8 cellular contexts compared by ENCODE assay signal in genomic region chr9:136950656-136951030, GRCh38. TPM values are rescaled to one million over a fixed set of nuclear protein-coding genes. Genes with fewer than 3 reads are reported as not detected.
DNase-seq lines count a peak whose midpoint lies in the region; ATAC-seq, FAIRE-seq and TF ChIP-seq lines count a peak whose summit lies in the region.

No MANE protein-coding gene starts in this region.

- peak overlapping the region; percentile 98 for H3K4me2 ChIP-seq in GM12878 (ENCODE audit: control insufficient read depth, insufficient read depth)

- no peak for TF ChIP-seq EP300 in GM12878 (IDR thresholded peaks at IDR 0.05; ENCODE audit: borderline replicate concordance in 1 of 2, control insufficient read depth in 1 of 2, low read depth in 2 of 2, low read length in 2 of 2)

- DNase-seq in activated CD4-positive, alpha-beta T cell treated with anti-CD3 and anti-CD28 coated beads, Interleukin-2, amount 10 ng/mL, durations not matched to agents 24 days and 14 days, result no peak
- no peak for DNase-seq in activated CD4-positive, alpha-beta T cell treated with anti-CD3 and anti-CD28 coated beads, Interleukin-2, amount 50 U/mL, for 48 hours
- no peak for DNase-seq in GM12878 (ENCODE audit: low read depth, low spot score)
- DNase-seq in right lobe of liver, result peak in 2 of 3 donors; percentile 72 to 87
- DNase-seq in thyroid gland, result peak; percentile 79 to 83
- DNase-seq in DMS 273 treated with DMSO at 0.1 percent for 48 hours (lab: John Stamatoyannopoulos, UW), result no peak
- no peak for DNase-seq in glomerular visceral epithelial cell (ENCODE audit: extremely low spot score)
- no peak for DNase-seq in NCI-H748 treated with DMSO at 0.1 percent for 48 hours (lab: John Stamatoyannopoulos, UW)

- H3K36me3 ChIP-seq in GM12878 (ENCODE audit: control insufficient read depth in 2 of 2, insufficient read depth in 2 of 2, low read length in 1 of 2), result no peaks in the 10 kb centered on the region
- H3K36me3 ChIP-seq in right lobe of liver, result no peaks in the 10 kb centered on the region
- no peaks in the 10 kb centered on the region for H3K36me3 ChIP-seq in thyroid gland

- peaks cover 3% of the 10 kb centered on the region for H3K4me1 Mint-ChIP-seq in activated CD4-positive, alpha-beta T cell treated with anti-CD3 and anti-CD28 coated beads, Interleukin-2, amount 10 ng/mL, durations not matched to agents 24 days and 14 days

- peak overlapping the region; percentile 78; the same call in 1 of the 2 replicates for H3K9ac ChIP-seq in GM12878 (ENCODE audit: control insufficient read depth, insufficient read depth, low read length)

- intact Hi-C loops in activated CD4-positive, alpha-beta T cell treated with anti-CD3 and anti-CD28 coated beads, Interleukin-2, amount 10 ng/mL, durations not matched to agents 24 days and 14 days (cut with micrococcal nuclease), result no loop called here
- intact Hi-C loops in GM12878 (cut with micrococcal nuclease; ENCODE audit: unreplicated experiment) (no loop called here), right lobe of liver (cut with DNase I) (loop anchor here in 1 of 2 donors (5.0 kb wide), 1 partner anchor 82 kb away; the partner anchor contains the start of gene FUT7), thyroid gland (cut with DNase I) (loop anchor here (5.0 kb wide), 1 partner anchor 47 kb away; the partner anchor contains the start of gene CLIC3)

- peak overlapping the region; percentile 77 for H3K4me3 ChIP-seq in GM12878
- H3K4me3 ChIP-seq in right lobe of liver, result peak overlapping the region; percentile 75 to 94 (median 78)
- peak overlapping the region in 2 of 3 donors; percentile 2 to 53 for H3K4me3 ChIP-seq in thyroid gland (replicated peaks in 1 of 3)

- TF ChIP-seq POLR2A in GM12878 (IDR thresholded peaks at IDR 0.05; ENCODE audit: low read depth, low read length), result no peak
- no peak for TF ChIP-seq POLR2A in right lobe of liver (IDR thresholded peaks at IDR 0.05)
- no peak for TF ChIP-seq POLR2A in thyroid gland (IDR thresholded peaks at IDR 0.05)

- H3K27ac Mint-ChIP-seq in activated CD4-positive, alpha-beta T cell treated with anti-CD3 and anti-CD28 coated beads, Interleukin-2, amount 10 ng/mL, durations not matched to agents 24 days and 14 days, result peak overlapping the region; percentile 89

- FAIRE-seq in GM12878 (lab: Jason Lieb, UNC), result no peak

- H2AFZ ChIP-seq in GM12878 (ENCODE audit: control insufficient read depth, low read depth, low read length), result peak overlapping the region; percentile 97

- ATAC-seq in GM12878 (no peak), right lobe of liver (peak in 3 of 4 donors; percentile 2 to 37 (median 4))

- BruUV-seq in GM12878 (replicated peaks; lab: Mats Ljungman, UMichigan), result no TSS peak

- CTCF ChIA-PET in GM12878 (lab: Yijun Ruan, JAX), result interaction anchor here (0.8 to 1.3 kb wide), 3 partner anchors 16 to 86 kb away, joined by 3 to 10 read pairs (median 4); no protein-coding TSS in a partner anchor

- H3K4me3 Mint-ChIP-seq in activated CD4-positive, alpha-beta T cell treated with anti-CD3 and anti-CD28 coated beads, Interleukin-2, amount 10 ng/mL, durations not matched to agents 24 days and 14 days, result peak overlapping the region; percentile 87

- RAD21 ChIA-PET in GM12878 (lab: Charles Lee; ENCODE audit: unreplicated experiment), result interaction anchor here (0.8 kb wide), 1 partner anchor 50 kb away, joined by 3 read pairs; no protein-coding TSS in a partner anchor

- no peaks in the 10 kb centered on the region for H3K79me2 ChIP-seq in GM12878 (ENCODE audit: control insufficient read depth, insufficient read depth, low read length)

- 43% methylated on average over 7 of the region's 7 CpGs for WGBS in GM12878 (ENCODE audit: insufficient coverage, insufficient replicate concordance, low lambda C conversion rate, missing lambda C conversion rate)
- WGBS in right lobe of liver (ENCODE audit: insufficient coverage, low coverage, low lambda C conversion rate, missing lambda C conversion rate), result 28% methylated on average over 3 of the region's 7 CpGs
- WGBS in thyroid gland, 2 donors, result 29 to 60% methylated on average over 1 to 7 of the region's 7 CpGs

- H3K4me1 ChIP-seq in GM12878 (ENCODE audit: control insufficient read depth, insufficient read depth, low read length) (peaks cover 6% of the 10 kb centered on the region; the same call in 1 of the 2 replicates), right lobe of liver (peaks cover 0 to 22% (median 10%) of the 10 kb centered on the region in 4 donors), thyroid gland (peaks cover 56 to 77% of the 10 kb centered on the region in 2 donors)

- H3K27ac ChIP-seq in GM12878 (ENCODE audit: control insufficient read depth, insufficient read depth) (peak overlapping the region; percentile 53), right lobe of liver (peak overlapping the region; percentile 86 to 98 (median 88)), thyroid gland (peak overlapping the region; percentile 78 to 96 (median 95))

- no peaks in the 10 kb centered on the region for H3K9me3 Mint-ChIP-seq in activated CD4-positive, alpha-beta T cell treated with anti-CD3 and anti-CD28 coated beads, Interleukin-2, amount 10 ng/mL, durations not matched to agents 24 days and 14 days

- H3K9me3 ChIP-seq in GM12878 (replicated peaks; ENCODE audit: control insufficient read depth, insufficient read depth, low read length), result no peaks in the 10 kb centered on the region
- no peaks in the 10 kb centered on the region for H3K9me3 ChIP-seq in right lobe of liver
- no peaks in the 10 kb centered on the region for H3K9me3 ChIP-seq in thyroid gland

- no peaks in the 10 kb centered on the region for H3K36me3 Mint-ChIP-seq in activated CD4-positive, alpha-beta T cell treated with anti-CD3 and anti-CD28 coated beads, Interleukin-2, amount 10 ng/mL, durations not matched to agents 24 days and 14 days (ENCODE audit: low read depth)

- H3K27me3 ChIP-seq in GM12878 (replicated peaks in 1 of 2; ENCODE audit: control insufficient read depth in 2 of 2, insufficient read depth in 2 of 2, low read length in 1 of 2), result no peaks in the 10 kb centered on the region
- no peaks in the 10 kb centered on the region for H3K27me3 ChIP-seq in right lobe of liver
- no peaks in the 10 kb centered on the region for H3K27me3 ChIP-seq in thyroid gland

- H4K20me1 ChIP-seq in GM12878 (ENCODE audit: control insufficient read depth, insufficient read depth), result no peaks in the 10 kb centered on the region

- in situ Hi-C loops in GM12878 (cut with MboI), result no loop called here

- no peak for TF ChIP-seq RAD21 in GM12878 (IDR thresholded peaks at IDR 0.05; ENCODE audit: insufficient read depth, low read depth, low read length)

- TF ChIP-seq CTCF in GM12878 (IDR thresholded peaks at IDR 0.05 in 2 of 3, conservative IDR thresholded peaks at IDR 0.05 in 1 of 3; ENCODE audit: control insufficient read depth in 2 of 3, extremely low read depth in 1 of 3, insufficient read depth in 1 of 3, low read depth in 3 of 3, low read length in 3 of 3) (no peak), right lobe of liver (IDR thresholded peaks at IDR 0.05) (no peak), thyroid gland (IDR thresholded peaks at IDR 0.05) (no peak)

- SMC1A ChIA-PET in GM12878 (lab: Charles Lee; ENCODE audit: uncharacterized antibody, unreplicated experiment), result interaction anchor here (1.1 to 1.5 kb wide), 3 partner anchors 49 to 85 kb away, joined by 3 to 8 read pairs (median 4); no protein-coding TSS in a partner anchor

- no peaks in the 10 kb centered on the region for H3K27me3 Mint-ChIP-seq in activated CD4-positive, alpha-beta T cell treated with anti-CD3 and anti-CD28 coated beads, Interleukin-2, amount 10 ng/mL, durations not matched to agents 24 days and 14 days

- POLR2A ChIA-PET in GM12878 (lab: Charles Lee), result interaction anchor here (1.1 kb wide), 1 partner anchor 272 kb away, joined by 3 read pairs; no protein-coding TSS in a partner anchor

RNA-seq across cellular contexts. Expression of gene LCN12, which starts 1.4 kb away (rescaled TPM):
- 1.3 and 2.3 TPM in 2 replicates for total RNA-seq in activated CD4-positive, alpha-beta T cell treated with anti-CD3 and anti-CD28 coated beads, Interleukin-2, amount 10 ng/mL, durations not matched to agents 24 days and 14 days
- total RNA-seq in GM12878 (2013; cell fraction: nucleolus; rRNA removed), result 1.1 and 2.4 TPM in 2 replicates
- total RNA-seq in GM12878 (2014; rRNA removed) (0.40 TPM in 1 of 2 replicates, not detected in the other), GM12878 (2014; rRNA removed; fragmentation: Illumina TruSeq; extraction: Trizol) (not detected in 2 replicates), GM12878 (2021) (0.64 TPM in 1 of 2 replicates, not detected in the other), right lobe of liver (10 to 100 TPM in 5 of 6 experiments, 1 to 10 TPM in 1; 2.7 to 36.4 (median 20.3) TPM), thyroid gland (10 to 100 TPM; 24.3 to 85.0 (median 54.0) TPM)
- not detected for polyA plus RNA-seq in GM12878 (2011; ENCODE audit: low read depth)
- polyA plus RNA-seq in GM12878 (2011; rRNA removed) (0.20 and 0.48 TPM in 2 replicates), GM12878 (2014; fragmentation: Illumina TruSeq; extraction: Trizol) (0.25 TPM in 1 of 2 replicates, not detected in the other), GM12878 (2014; fragmentation: Nextera tagmentation; extraction: Ambion mirVana) (not detected), GM12878 (2014; rRNA removed) (0.06 and 0.41 TPM in 2 replicates), GM12878 (2016; fragmentation: Nextera tagmentation; extraction: Ambion mirVana) (under 1 TPM; 0.33 to 0.44 TPM)
- polyA plus RNA-seq in GM12878 (2011; cell fraction: cytosol; rRNA removed), result 0.07 and 0.42 TPM in 2 replicates
- 11.8 and 13.0 TPM in 2 replicates for polyA plus RNA-seq in GM12878 (2011; cell fraction: nucleus; rRNA removed)
- 0.72 and 0.74 TPM in 2 replicates for polyA plus RNA-seq in GM12878 (2012)
- 0.22 and 0.26 TPM in 2 replicates for polyA minus RNA-seq in GM12878 (2011; rRNA and poly(A)+ RNA removed)
- polyA minus RNA-seq in GM12878 (2011; cell fraction: cytosol; rRNA and poly(A)+ RNA removed), result not detected in 2 replicates
- 1.2 and 2.8 TPM in 2 replicates for polyA minus RNA-seq in GM12878 (2011; cell fraction: nucleus; rRNA and poly(A)+ RNA removed)

RNA-seq across cellular contexts. Expression of gene C8G, which starts 5.6 kb away (rescaled TPM):
- 0.69 and 1.7 TPM in 2 replicates for total RNA-seq in activated CD4-positive, alpha-beta T cell treated with anti-CD3 and anti-CD28 coated beads, Interleukin-2, amount 10 ng/mL, durations not matched to agents 24 days and 14 days
- total RNA-seq in GM12878 (2013; cell fraction: nucleolus; rRNA removed), result not detected in 2 replicates
- total RNA-seq in GM12878 (2014; rRNA removed), result not detected in 2 replicates
- total RNA-seq in GM12878 (2014; rRNA removed; fragmentation: Illumina TruSeq; extraction: Trizol), result not detected in 2 replicates
- 0.64 and 0.69 TPM in 2 replicates for total RNA-seq in GM12878 (2021)
- polyA plus RNA-seq in GM12878 (2011; ENCODE audit: low read depth), result not detected
- not detected in 2 replicates for polyA plus RNA-seq in GM12878 (2011; rRNA removed)
- polyA plus RNA-seq in GM12878 (2011; cell fraction: cytosol; rRNA removed), result 0.23 TPM in 1 of 2 replicates, not detected in the other
- polyA plus RNA-seq in GM12878 (2011; cell fraction: nucleus; rRNA removed), result 1.4 and 2.9 TPM in 2 replicates
- 1.4 TPM in 1 of 2 replicates, not detected in the other for polyA plus RNA-seq in GM12878 (2012)
- not detected in 2 replicates for polyA plus RNA-seq in GM12878 (2014; fragmentation: Illumina TruSeq; extraction: Trizol)
- not detected for polyA plus RNA-seq in GM12878 (2014; fragmentation: Nextera tagmentation; extraction: Ambion mirVana)
- 0.26 and 1.5 TPM in 2 replicates for polyA plus RNA-seq in GM12878 (2014; rRNA removed)
- polyA plus RNA-seq in GM12878 (2016; fragmentation: Nextera tagmentation; extraction: Ambion mirVana), result under 1 TPM in 1 of 2 experiments, not detected in 1; 0.50 TPM
- not detected in 2 replicates for polyA minus RNA-seq in GM12878 (2011; rRNA and poly(A)+ RNA removed)
- not detected in 2 replicates for polyA minus RNA-seq in GM12878 (2011; cell fraction: cytosol; rRNA and poly(A)+ RNA removed)
- 1.1 TPM in 1 of 2 replicates, not detected in the other for polyA minus RNA-seq in GM12878 (2011; cell fraction: nucleus; rRNA and poly(A)+ RNA removed)
- 100 to 1,000 TPM; 248 to 755 (median 453) TPM for total RNA-seq in right lobe of liver
- 1 to 10 TPM in 1 of 4 donors, not detected in 3; 1.8 TPM for total RNA-seq in thyroid gland

RNA-seq across cellular contexts. Expression of gene FBXW5, which starts 6.1 kb away (rescaled TPM):
- total RNA-seq in activated CD4-positive, alpha-beta T cell treated with anti-CD3 and anti-CD28 coated beads, Interleukin-2, amount 10 ng/mL, durations not matched to agents 24 days and 14 days, result 92.7 and 93.6 TPM in 2 replicates
- total RNA-seq in GM12878 (2013; cell fraction: nucleolus; rRNA removed), result 60.6 and 82.0 TPM in 2 replicates
- total RNA-seq in GM12878 (2014; rRNA removed), result 84.3 and 97.3 TPM in 2 replicates
- total RNA-seq in GM12878 (2014; rRNA removed; fragmentation: Illumina TruSeq; extraction: Trizol), result 11.7 and 15.5 TPM in 2 replicates
- total RNA-seq in GM12878 (2021), result 70.4 and 73.0 TPM in 2 replicates
- 15.5 TPM for polyA plus RNA-seq in GM12878 (2011; ENCODE audit: low read depth)
- 10.6 and 29.8 TPM in 2 replicates for polyA plus RNA-seq in GM12878 (2011; rRNA removed)
- polyA plus RNA-seq in GM12878 (2011; cell fraction: cytosol; rRNA removed), result 60.0 and 119 TPM in 2 replicates
- polyA plus RNA-seq in GM12878 (2011; cell fraction: nucleus; rRNA removed), result 295 and 360 TPM in 2 replicates
- 45.0 and 50.4 TPM in 2 replicates for polyA plus RNA-seq in GM12878 (2012)
- polyA plus RNA-seq in GM12878 (2014; fragmentation: Illumina TruSeq; extraction: Trizol), result 0.68 and 5.0 TPM in 2 replicates
- 1 to 10 TPM in 1 of 2 experiments, under 1 TPM in 1; 0.21 to 1.4 TPM for polyA plus RNA-seq in GM12878 (2014; fragmentation: Nextera tagmentation; extraction: Ambion mirVana)
- 67.3 and 79.6 TPM in 2 replicates for polyA plus RNA-seq in GM12878 (2014; rRNA removed)
- polyA plus RNA-seq in GM12878 (2016; fragmentation: Nextera tagmentation; extraction: Ambion mirVana), result 10 to 100 TPM; 59.2 to 63.4 TPM
- 42.2 and 81.4 TPM in 2 replicates for polyA minus RNA-seq in GM12878 (2011; rRNA and poly(A)+ RNA removed)
- polyA minus RNA-seq in GM12878 (2011; cell fraction: cytosol; rRNA and poly(A)+ RNA removed), result 67.9 and 75.6 TPM in 2 replicates
- 52.3 and 85.2 TPM in 2 replicates for polyA minus RNA-seq in GM12878 (2011; cell fraction: nucleus; rRNA and poly(A)+ RNA removed)
- 100 to 1,000 TPM in 3 of 6 experiments, 10 to 100 TPM in 3; 84.0 to 290 (median 97.4) TPM for total RNA-seq in right lobe of liver
- 100 to 1,000 TPM; 138 to 282 (median 203) TPM for total RNA-seq in thyroid gland

RNA-seq across cellular contexts. Expression of gene PTGDS, which starts 26.7 kb away (rescaled TPM):
- not detected in 2 replicates for total RNA-seq in activated CD4-positive, alpha-beta T cell treated with anti-CD3 and anti-CD28 coated beads, Interleukin-2, amount 10 ng/mL, durations not matched to agents 24 days and 14 days
- total RNA-seq in GM12878 (2013; cell fraction: nucleolus; rRNA removed), result not detected in 2 replicates
- total RNA-seq in GM12878 (2014; rRNA removed) (not detected in 2 replicates), GM12878 (2014; rRNA removed; fragmentation: Illumina TruSeq; extraction: Trizol) (not detected in 2 replicates), GM12878 (2021) (not detected in 2 replicates), right lobe of liver (10 to 100 TPM in 2 of 6 experiments, 1 to 10 TPM in 4; 4.3 to 21.9 (median 6.0) TPM), thyroid gland (10 to 100 TPM in 3 of 4 donors, 1 to 10 TPM in 1; 5.0 to 39.5 (median 33.9) TPM)
- not detected for polyA plus RNA-seq in GM12878 (2011; ENCODE audit: low read depth)
- polyA plus RNA-seq in GM12878 (2011; rRNA removed) (not detected in 2 replicates), GM12878 (2014; fragmentation: Illumina TruSeq; extraction: Trizol) (not detected in 2 replicates), GM12878 (2014; fragmentation: Nextera tagmentation; extraction: Ambion mirVana) (not detected), GM12878 (2014; rRNA removed) (not detected in 2 replicates), GM12878 (2016; fragmentation: Nextera tagmentation; extraction: Ambion mirVana) (not detected)
- polyA plus RNA-seq in GM12878 (2011; cell fraction: cytosol; rRNA removed), result not detected in 2 replicates
- polyA plus RNA-seq in GM12878 (2011; cell fraction: nucleus; rRNA removed), result not detected in 2 replicates
- polyA plus RNA-seq in GM12878 (2012), result not detected in 2 replicates
- polyA minus RNA-seq in GM12878 (2011; rRNA and poly(A)+ RNA removed), result not detected in 2 replicates
- polyA minus RNA-seq in GM12878 (2011; cell fraction: cytosol; rRNA and poly(A)+ RNA removed), result not detected in 2 replicates
- polyA minus RNA-seq in GM12878 (2011; cell fraction: nucleus; rRNA and poly(A)+ RNA removed), result not detected in 2 replicates

RNA-seq across cellular contexts. Expression of gene LCNL1, which starts 32.1 kb away (rescaled TPM):
- total RNA-seq in activated CD4-positive, alpha-beta T cell treated with anti-CD3 and anti-CD28 coated beads, Interleukin-2, amount 10 ng/mL, durations not matched to agents 24 days and 14 days, result not detected in 2 replicates
- not detected in 2 replicates for total RNA-seq in GM12878 (2013; cell fraction: nucleolus; rRNA removed)
- not detected in 2 replicates for total RNA-seq in GM12878 (2014; rRNA removed)
- total RNA-seq in GM12878 (2014; rRNA removed; fragmentation: Illumina TruSeq; extraction: Trizol), result not detected in 2 replicates
- not detected in 2 replicates for total RNA-seq in GM12878 (2021)
- polyA plus RNA-seq in GM12878 (2011; ENCODE audit: low read depth), result not detected
- not detected in 2 replicates for polyA plus RNA-seq in GM12878 (2011; rRNA removed)
- polyA plus RNA-seq in GM12878 (2011; cell fraction: cytosol; rRNA removed), result not detected in 2 replicates
- not detected in 2 replicates for polyA plus RNA-seq in GM12878 (2011; cell fraction: nucleus; rRNA removed)
- not detected in 2 replicates for polyA plus RNA-seq in GM12878 (2012)
- polyA plus RNA-seq in GM12878 (2014; fragmentation: Illumina TruSeq; extraction: Trizol), result not detected in 2 replicates
- not detected for polyA plus RNA-seq in GM12878 (2014; fragmentation: Nextera tagmentation; extraction: Ambion mirVana)
- not detected in 2 replicates for polyA plus RNA-seq in GM12878 (2014; rRNA removed)
- not detected for polyA plus RNA-seq in GM12878 (2016; fragmentation: Nextera tagmentation; extraction: Ambion mirVana)
- not detected in 2 replicates for polyA minus RNA-seq in GM12878 (2011; rRNA and poly(A)+ RNA removed)
- polyA minus RNA-seq in GM12878 (2011; cell fraction: cytosol; rRNA and poly(A)+ RNA removed), result not detected in 2 replicates
- polyA minus RNA-seq in GM12878 (2011; cell fraction: nucleus; rRNA and poly(A)+ RNA removed), result not detected in 2 replicates
- not detected for total RNA-seq in right lobe of liver
- total RNA-seq in thyroid gland, result under 1 TPM in 1 of 4 donors, not detected in 3; 0.54 TPM

Comparison
In these comparisons a context has a peak if more than half of its experiments do, and no peak if none do; other contexts are left out.
1. DNase-seq: peak in right lobe of liver (2 of 3) and thyroid gland (2 of 2); none in activated CD4-positive, alpha-beta T cell treated with anti-CD3 and anti-CD28 coated beads, Interleukin-2, amount 10 ng/mL, durations not matched to agents 24 days and 14 days (single experiment), activated CD4-positive, alpha-beta T cell treated with anti-CD3 and anti-CD28 coated beads, Interleukin-2, amount 50 U/mL, for 48 hours (0 of 2), GM12878 (single experiment), DMS 273 treated with DMSO at 0.1 percent for 48 hours (single experiment), glomerular visceral epithelial cell (single experiment) and NCI-H748 treated with DMSO at 0.1 percent for 48 hours (single experiment).
2. H3K4me3 ChIP-seq: peak in every context shown above with its lines; median percentile 78 in right lobe of liver; 77 in GM12878; 28 in thyroid gland.
3. RNA of gene C8G, which starts 5.6 kb away (total RNA-seq): 248 to 755 TPM in right lobe of liver; 0.69 to 1.7 TPM in activated CD4-positive, alpha-beta T cell treated with anti-CD3 and anti-CD28 coated beads, Interleukin-2, amount 10 ng/mL, durations not matched to agents 24 days and 14 days, 0.64 to 0.69 TPM in GM12878 and 1.8 TPM in thyroid gland; every median in the first group is over 10 times any median in the second.
4. Peak in every context shown above with its lines, with median percentiles within 50 percentile points of each other: H3K27ac ChIP-seq.